ENCODE assay signal across 28 cellular contexts in the genomic region with DNA sequence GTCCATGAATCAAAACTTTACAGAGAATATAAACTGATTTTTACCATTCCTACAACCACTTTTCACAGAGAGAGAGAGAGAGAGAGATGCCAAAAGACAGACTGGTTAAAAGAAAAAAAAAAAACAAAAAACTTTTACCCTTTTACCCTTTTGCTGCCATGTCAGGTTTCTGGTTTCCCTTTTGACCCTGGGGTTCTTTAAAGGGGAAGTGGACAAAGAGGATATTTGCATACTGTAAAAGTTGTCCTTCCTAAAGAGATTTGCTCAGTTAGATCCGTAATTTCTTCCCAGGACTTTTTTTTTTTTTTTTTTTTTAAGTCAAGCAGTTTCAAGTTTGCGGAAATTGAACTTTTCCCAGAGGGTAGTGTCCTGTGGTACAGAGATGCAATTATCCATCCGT.
A peak's percentile ranks its signal among the peaks of the same experiment; 100 is the strongest.
DNase-seq lines count a peak whose midpoint lies in the region; ATAC-seq, FAIRE-seq and TF ChIP-seq lines count a peak whose summit lies in the region.
"Had no signal": no experiment of that assay in that cellular context is flagged by ENCODE, and none has a peak within 500 bp of the region (broad histone marks: within the 10 kb centered on the region; RNA-seq: fewer than 3 reads in every experiment).

No MANE protein-coding gene starts in this region.

- peak overlapping the region; percentile 64 for H2AFZ ChIP-seq in SU-DHL-6 (ENCODE audit: low read depth, low read length, severe bottlenecking)

- H3K27ac ChIP-seq in SU-DHL-6 (ENCODE audit: low read depth, low read length): no peak overlapping the region
- no peak overlapping the region for H3K27ac ChIP-seq in breast epithelium
- no peak overlapping the region for H3K27ac ChIP-seq in A673 (ENCODE audit: low read depth, low read length, poor library complexity, severe bottlenecking)
- H3K27ac ChIP-seq: A549, epithelial cell of prostate, skin epidermis, vagina had no signal

- H3K27me3 ChIP-seq in SU-DHL-6 (ENCODE audit: low read length) (no peaks in the 10 kb centered on the region), breast epithelium (no peaks in the 10 kb centered on the region), A673 (replicated peaks; ENCODE audit: insufficient read depth, low read depth, low read length, poor library complexity) (no peaks in the 10 kb centered on the region)
- H3K27me3 ChIP-seq: vagina had no signal

- intact Hi-C loops in natural killer cell (cut with micrococcal nuclease) (no loop called here), breast epithelium (cut with DNase I; ENCODE audit: low total_unique reads) (no loop called here), A673 (cut with micrococcal nuclease; ENCODE audit: unreplicated experiment) (no loop called here)

- POLR2A ChIA-PET in A673 (lab: Charles Lee; ENCODE audit: low non-redundant PET): no interaction called here

- CTCF ChIA-PET in A673 (lab: Charles Lee): no interaction called here

- H3K27me3 Mint-ChIP-seq in natural killer cell (ENCODE audit: low read depth in 2 of 2): no peaks in the 10 kb centered on the region
- H3K27me3 Mint-ChIP-seq: activated CD4-positive, alpha-beta memory T cell treated with anti-CD3 and anti-CD28 coated beads, Interleukin-2, amount 10 ng/mL, durations not matched to agents 7 days and 5 days; activated T-helper 17 cell treated with anti-CD3 and anti-CD28 coated beads, Interleukin-2, amount 50 U/mL, for 72 hours; naive thymus-derived CD8-positive, alpha-beta T cell; stimulated activated naive CD8-positive, alpha-beta T cell treated with anti-CD3 and anti-CD28 coated beads, Interleukin-15, amount 100 ng/mL, for 72 hours; T-helper 17 cell had no signal

- H3K79me2 ChIP-seq in SU-DHL-6 (ENCODE audit: insufficient read depth, low read length): no peaks in the 10 kb centered on the region

- no peak overlapping the region for H3K4me3 Mint-ChIP-seq in natural killer cell
- H3K4me3 Mint-ChIP-seq: activated CD4-positive, alpha-beta memory T cell treated with anti-CD3 and anti-CD28 coated beads, Interleukin-2, amount 10 ng/mL, durations not matched to agents 7 days and 5 days; activated T-helper 17 cell treated with anti-CD3 and anti-CD28 coated beads, Interleukin-2, amount 50 U/mL, for 72 hours; CD8-positive, alpha-beta T cell; mesothelial cell of epicardium; naive thymus-derived CD8-positive, alpha-beta T cell; stimulated activated naive CD8-positive, alpha-beta T cell treated with anti-CD3 and anti-CD28 coated beads, Interleukin-15, amount 100 ng/mL, for 72 hours; T-helper 17 cell had no signal

- H3F3A ChIP-seq in SU-DHL-6 (ENCODE audit: insufficient read depth): no peaks in the 10 kb centered on the region

- no peaks in the 10 kb centered on the region for H3K4me1 Mint-ChIP-seq in natural killer cell
- H3K4me1 Mint-ChIP-seq: activated CD4-positive, alpha-beta memory T cell treated with anti-CD3 and anti-CD28 coated beads, Interleukin-2, amount 10 ng/mL, durations not matched to agents 7 days and 5 days; activated T-helper 17 cell treated with anti-CD3 and anti-CD28 coated beads, Interleukin-2, amount 50 U/mL, for 72 hours; mesothelial cell of epicardium; naive thymus-derived CD8-positive, alpha-beta T cell; stimulated activated naive CD8-positive, alpha-beta T cell treated with anti-CD3 and anti-CD28 coated beads, Interleukin-15, amount 100 ng/mL, for 72 hours; T-helper 17 cell had no signal

- DNase-seq in natural killer cell: no peak
- no peak for DNase-seq in breast epithelium (ENCODE audit: low spot score in 2 of 2)
- no peak for DNase-seq in A673 (ENCODE audit: low spot score)
- no peak for DNase-seq in urothelium cell line (ENCODE audit: low spot score)
- DNase-seq: activated CD4-positive, alpha-beta memory T cell treated with anti-CD3 and anti-CD28 coated beads, Interleukin-2, amount 10 ng/mL, durations not matched to agents 7 days and 5 days; activated CD4-positive, alpha-beta T cell treated with anti-CD3 and anti-CD28 coated beads for 1 hour; activated CD8-positive, alpha-beta memory T cell treated with anti-CD3 and anti-CD28 coated beads, Interleukin-2, amount 50 U/mL, for 48 hours; CD8-positive, alpha-beta T cell; effector CD8-positive, alpha-beta T cell; KG1; naive thymus-derived CD8-positive, alpha-beta T cell; NCI-H1436; NCI-H774; stimulated activated naive CD8-positive, alpha-beta T cell treated with anti-CD3 and anti-CD28 coated beads, Interleukin-15, amount 100 ng/mL, for 72 hours; T-helper 17 cell had no signal

- no peaks in the 10 kb centered on the region for H3K4me1 ChIP-seq in breast epithelium
- H3K4me1 ChIP-seq in A673 (ENCODE audit: insufficient read depth, low read length, poor library complexity, severe bottlenecking): no peaks in the 10 kb centered on the region
- H3K4me1 ChIP-seq: A549, vagina had no signal

- H3K9me3 Mint-ChIP-seq in natural killer cell: peaks cover 2% of the 10 kb centered on the region in 2 donors
- H3K9me3 Mint-ChIP-seq: activated CD4-positive, alpha-beta memory T cell treated with anti-CD3 and anti-CD28 coated beads, Interleukin-2, amount 10 ng/mL, durations not matched to agents 7 days and 5 days had no signal

- no peak overlapping the region for H3K9ac ChIP-seq in SU-DHL-6 (ENCODE audit: low read length)

- peaks cover 14% of the 10 kb centered on the region; the same call in 1 of the 2 replicates for H3K9me3 ChIP-seq in SU-DHL-6 (ENCODE audit: insufficient read depth, low read length)
- H3K9me3 ChIP-seq in breast epithelium: peaks cover 0 to 10% of the 10 kb centered on the region in 2 donors
- H3K9me3 ChIP-seq in A673 (ENCODE audit: low read depth, low read length, poor library complexity, severe bottlenecking): no peaks in the 10 kb centered on the region
- H3K9me3 ChIP-seq: A549, vagina had no signal

- no peaks in the 10 kb centered on the region for H3K36me3 ChIP-seq in SU-DHL-6 (ENCODE audit: low read length)
- H3K36me3 ChIP-seq in breast epithelium: no peaks in the 10 kb centered on the region
- H3K36me3 ChIP-seq in A673 (ENCODE audit: insufficient read depth, low read length, poor library complexity, severe bottlenecking): no peaks in the 10 kb centered on the region
- H3K36me3 ChIP-seq: vagina had no signal

- H3K27ac Mint-ChIP-seq in natural killer cell: no peak overlapping the region
- H3K27ac Mint-ChIP-seq: activated CD4-positive, alpha-beta memory T cell treated with anti-CD3 and anti-CD28 coated beads, Interleukin-2, amount 10 ng/mL, durations not matched to agents 7 days and 5 days; activated naive CD4-positive, alpha-beta T cell treated with anti-CD3 and anti-CD28 coated beads, Interleukin-2, amount 50 U/mL, for 72 hours; activated T-helper 17 cell treated with anti-CD3 and anti-CD28 coated beads, Interleukin-2, amount 50 U/mL, for 72 hours; CD8-positive, alpha-beta T cell; mesothelial cell of epicardium; naive thymus-derived CD8-positive, alpha-beta T cell; stimulated activated naive CD8-positive, alpha-beta T cell treated with anti-CD3 and anti-CD28 coated beads, Interleukin-15, amount 100 ng/mL, for 72 hours; T-helper 17 cell had no signal

- H4K20me1 ChIP-seq in SU-DHL-6 (ENCODE audit: low read depth, low read length): no peaks in the 10 kb centered on the region

- no peak overlapping the region for H3K4me2 ChIP-seq in SU-DHL-6 (ENCODE audit: low read depth, low read length, poor library complexity, severe bottlenecking)
- H3K4me2 ChIP-seq: A549 had no signal

- no peak for FAIRE-seq in urothelium cell line (lab: Jason Lieb, UNC)
- FAIRE-seq: A549, colon, islet of Langerhans had no signal

- H3K36me3 Mint-ChIP-seq in natural killer cell: no peaks in the 10 kb centered on the region
- H3K36me3 Mint-ChIP-seq: activated naive CD4-positive, alpha-beta T cell treated with anti-CD3 and anti-CD28 coated beads, Interleukin-2, amount 50 U/mL, for 72 hours; CD8-positive, alpha-beta T cell; mesothelial cell of epicardium; naive thymus-derived CD8-positive, alpha-beta T cell had no signal

- ATAC-seq in GM18517 (IDR thresholded peaks at IDR 0.05; ENCODE audit: unreplicated experiment) (peak; percentile 55), GM21381 (IDR thresholded peaks at IDR 0.05; ENCODE audit: unreplicated experiment) (peak; percentile 52), HG03135 (IDR thresholded peaks at IDR 0.05; ENCODE audit: unreplicated experiment) (peak; percentile 49), natural killer cell (no peak)
- ATAC-seq: A549; activated naive CD4-positive, alpha-beta T cell treated with anti-CD3 and anti-CD28 coated beads, Interleukin-2, amount 50 U/mL, for 72 hours; activated T-helper 17 cell treated with anti-CD3 and anti-CD28 coated beads, Interleukin-2, amount 50 U/mL, for 72 hours; CD8-positive, alpha-beta T cell; naive thymus-derived CD8-positive, alpha-beta T cell; stimulated activated naive CD8-positive, alpha-beta T cell treated with anti-CD3 and anti-CD28 coated beads, Interleukin-15, amount 100 ng/mL, for 72 hours; T-helper 17 cell had no signal

- no peak for TF ChIP-seq POLR2A in breast epithelium (IDR thresholded peaks at IDR 0.05)

- no TSS peak for BruUV-seq in A673 (replicated peaks; lab: Mats Ljungman, UMichigan)

- H3K9me2 ChIP-seq in SU-DHL-6 (replicated peaks; ENCODE audit: insufficient read depth, low read length): no peaks in the 10 kb centered on the region

- H3K4me3 ChIP-seq in SU-DHL-6 (ENCODE audit: insufficient read depth, low read length, poor library complexity, severe bottlenecking) (no peak overlapping the region), breast epithelium (no peak overlapping the region), A673 (ENCODE audit: low read depth, low read length, poor library complexity, severe bottlenecking) (no peak overlapping the region)
- H3K4me3 ChIP-seq: A549, skin epidermis, vagina had no signal

- TF ChIP-seq CTCF in SU-DHL-6 (IDR thresholded peaks at IDR 0.05; ENCODE audit: insufficient read depth, low read length, poor library complexity, severe bottlenecking) (no peak), natural killer cell (IDR thresholded peaks at IDR 0.05) (no peak), breast epithelium (IDR thresholded peaks at IDR 0.05) (no peak), A673 (conservative IDR thresholded peaks at IDR 0.05; ENCODE audit: low read depth, low read length) (no peak)

Comparison
In these comparisons a context has a peak if more than half of its experiments do, and no peak if none do; other contexts are left out.
1. ATAC-seq: peak in GM18517 (single experiment), GM21381 (single experiment) and HG03135 (single experiment); none in natural killer cell (0 of 3).